Comparison of ENCODE assay signal across 1 cellular context in the genomic region with DNA sequence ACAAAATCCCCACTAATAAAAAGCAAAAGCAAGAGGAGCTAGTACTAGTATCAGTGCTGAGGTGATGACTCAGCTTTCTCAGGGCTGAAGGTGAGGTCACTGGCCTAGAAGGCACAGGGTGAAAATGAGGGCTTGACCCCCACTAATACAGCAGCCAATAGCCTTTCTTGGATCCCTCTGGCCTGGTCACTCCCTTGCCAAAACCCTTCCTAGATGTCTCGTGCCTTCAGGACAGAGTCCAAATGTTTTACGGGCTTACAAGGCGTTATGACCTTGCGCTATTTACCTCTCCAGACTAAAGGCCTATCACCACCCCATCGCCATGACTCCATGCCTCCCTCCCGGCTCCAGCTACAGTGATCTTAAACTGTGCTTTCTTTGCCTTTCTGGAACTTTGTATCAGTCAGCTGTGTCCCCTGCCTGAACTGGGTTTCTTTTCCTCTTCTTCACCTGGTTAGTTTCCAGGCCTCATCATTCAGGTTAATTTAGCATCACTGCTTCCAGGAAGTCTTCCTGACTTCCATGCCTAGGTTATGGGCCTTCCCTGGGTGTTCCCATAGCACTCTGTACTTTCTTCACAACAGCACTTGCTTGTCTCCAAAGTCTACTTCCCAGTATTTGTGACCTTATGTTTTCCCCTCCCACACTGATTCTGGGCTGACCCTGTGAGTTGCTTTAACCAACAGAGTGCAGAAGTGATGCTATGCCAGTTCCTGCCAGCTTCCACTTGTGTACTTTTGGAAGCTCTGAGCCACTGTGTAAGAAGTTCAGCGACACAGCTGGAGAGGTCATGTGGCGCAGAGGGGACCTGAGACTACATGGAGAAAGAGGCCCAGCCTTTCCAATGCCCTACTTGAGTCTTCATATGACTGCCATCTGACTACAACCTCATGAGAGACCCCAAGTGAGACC.
TF ChIP-seq lines count a peak whose summit lies in the region.

No MANE protein-coding gene starts in this region.

TF ChIP-seq in K562, 482 proteins besides CTCF, POLR2A, EP300 and RAD21 (continues in another document):
- TF ChIP-seq, protein P1, sequence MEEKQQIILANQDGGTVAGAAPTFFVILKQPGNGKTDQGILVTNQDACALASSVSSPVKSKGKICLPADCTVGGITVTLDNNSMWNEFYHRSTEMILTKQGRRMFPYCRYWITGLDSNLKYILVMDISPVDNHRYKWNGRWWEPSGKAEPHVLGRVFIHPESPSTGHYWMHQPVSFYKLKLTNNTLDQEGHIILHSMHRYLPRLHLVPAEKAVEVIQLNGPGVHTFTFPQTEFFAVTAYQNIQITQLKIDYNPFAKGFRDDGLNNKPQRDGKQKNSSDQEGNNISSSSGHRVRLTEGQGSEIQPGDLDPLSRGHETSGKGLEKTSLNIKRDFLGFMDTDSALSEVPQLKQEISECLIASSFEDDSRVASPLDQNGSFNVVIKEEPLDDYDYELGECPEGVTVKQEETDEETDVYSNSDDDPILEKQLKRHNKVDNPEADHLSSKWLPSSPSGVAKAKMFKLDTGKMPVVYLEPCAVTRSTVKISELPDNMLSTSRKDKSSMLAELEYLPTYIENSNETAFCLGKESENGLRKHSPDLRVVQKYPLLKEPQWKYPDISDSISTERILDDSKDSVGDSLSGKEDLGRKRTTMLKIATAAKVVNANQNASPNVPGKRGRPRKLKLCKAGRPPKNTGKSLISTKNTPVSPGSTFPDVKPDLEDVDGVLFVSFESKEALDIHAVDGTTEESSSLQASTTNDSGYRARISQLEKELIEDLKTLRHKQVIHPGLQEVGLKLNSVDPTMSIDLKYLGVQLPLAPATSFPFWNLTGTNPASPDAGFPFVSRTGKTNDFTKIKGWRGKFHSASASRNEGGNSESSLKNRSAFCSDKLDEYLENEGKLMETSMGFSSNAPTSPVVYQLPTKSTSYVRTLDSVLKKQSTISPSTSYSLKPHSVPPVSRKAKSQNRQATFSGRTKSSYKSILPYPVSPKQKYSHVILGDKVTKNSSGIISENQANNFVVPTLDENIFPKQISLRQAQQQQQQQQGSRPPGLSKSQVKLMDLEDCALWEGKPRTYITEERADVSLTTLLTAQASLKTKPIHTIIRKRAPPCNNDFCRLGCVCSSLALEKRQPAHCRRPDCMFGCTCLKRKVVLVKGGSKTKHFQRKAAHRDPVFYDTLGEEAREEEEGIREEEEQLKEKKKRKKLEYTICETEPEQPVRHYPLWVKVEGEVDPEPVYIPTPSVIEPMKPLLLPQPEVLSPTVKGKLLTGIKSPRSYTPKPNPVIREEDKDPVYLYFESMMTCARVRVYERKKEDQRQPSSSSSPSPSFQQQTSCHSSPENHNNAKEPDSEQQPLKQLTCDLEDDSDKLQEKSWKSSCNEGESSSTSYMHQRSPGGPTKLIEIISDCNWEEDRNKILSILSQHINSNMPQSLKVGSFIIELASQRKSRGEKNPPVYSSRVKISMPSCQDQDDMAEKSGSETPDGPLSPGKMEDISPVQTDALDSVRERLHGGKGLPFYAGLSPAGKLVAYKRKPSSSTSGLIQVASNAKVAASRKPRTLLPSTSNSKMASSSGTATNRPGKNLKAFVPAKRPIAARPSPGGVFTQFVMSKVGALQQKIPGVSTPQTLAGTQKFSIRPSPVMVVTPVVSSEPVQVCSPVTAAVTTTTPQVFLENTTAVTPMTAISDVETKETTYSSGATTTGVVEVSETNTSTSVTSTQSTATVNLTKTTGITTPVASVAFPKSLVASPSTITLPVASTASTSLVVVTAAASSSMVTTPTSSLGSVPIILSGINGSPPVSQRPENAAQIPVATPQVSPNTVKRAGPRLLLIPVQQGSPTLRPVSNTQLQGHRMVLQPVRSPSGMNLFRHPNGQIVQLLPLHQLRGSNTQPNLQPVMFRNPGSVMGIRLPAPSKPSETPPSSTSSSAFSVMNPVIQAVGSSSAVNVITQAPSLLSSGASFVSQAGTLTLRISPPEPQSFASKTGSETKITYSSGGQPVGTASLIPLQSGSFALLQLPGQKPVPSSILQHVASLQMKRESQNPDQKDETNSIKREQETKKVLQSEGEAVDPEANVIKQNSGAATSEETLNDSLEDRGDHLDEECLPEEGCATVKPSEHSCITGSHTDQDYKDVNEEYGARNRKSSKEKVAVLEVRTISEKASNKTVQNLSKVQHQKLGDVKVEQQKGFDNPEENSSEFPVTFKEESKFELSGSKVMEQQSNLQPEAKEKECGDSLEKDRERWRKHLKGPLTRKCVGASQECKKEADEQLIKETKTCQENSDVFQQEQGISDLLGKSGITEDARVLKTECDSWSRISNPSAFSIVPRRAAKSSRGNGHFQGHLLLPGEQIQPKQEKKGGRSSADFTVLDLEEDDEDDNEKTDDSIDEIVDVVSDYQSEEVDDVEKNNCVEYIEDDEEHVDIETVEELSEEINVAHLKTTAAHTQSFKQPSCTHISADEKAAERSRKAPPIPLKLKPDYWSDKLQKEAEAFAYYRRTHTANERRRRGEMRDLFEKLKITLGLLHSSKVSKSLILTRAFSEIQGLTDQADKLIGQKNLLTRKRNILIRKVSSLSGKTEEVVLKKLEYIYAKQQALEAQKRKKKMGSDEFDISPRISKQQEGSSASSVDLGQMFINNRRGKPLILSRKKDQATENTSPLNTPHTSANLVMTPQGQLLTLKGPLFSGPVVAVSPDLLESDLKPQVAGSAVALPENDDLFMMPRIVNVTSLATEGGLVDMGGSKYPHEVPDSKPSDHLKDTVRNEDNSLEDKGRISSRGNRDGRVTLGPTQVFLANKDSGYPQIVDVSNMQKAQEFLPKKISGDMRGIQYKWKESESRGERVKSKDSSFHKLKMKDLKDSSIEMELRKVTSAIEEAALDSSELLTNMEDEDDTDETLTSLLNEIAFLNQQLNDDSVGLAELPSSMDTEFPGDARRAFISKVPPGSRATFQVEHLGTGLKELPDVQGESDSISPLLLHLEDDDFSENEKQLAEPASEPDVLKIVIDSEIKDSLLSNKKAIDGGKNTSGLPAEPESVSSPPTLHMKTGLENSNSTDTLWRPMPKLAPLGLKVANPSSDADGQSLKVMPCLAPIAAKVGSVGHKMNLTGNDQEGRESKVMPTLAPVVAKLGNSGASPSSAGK (IDR thresholded peaks at IDR 0.05) = peak; percentile 51; the same call in 1 of the 2 replicates
- TF ChIP-seq, protein P2, sequence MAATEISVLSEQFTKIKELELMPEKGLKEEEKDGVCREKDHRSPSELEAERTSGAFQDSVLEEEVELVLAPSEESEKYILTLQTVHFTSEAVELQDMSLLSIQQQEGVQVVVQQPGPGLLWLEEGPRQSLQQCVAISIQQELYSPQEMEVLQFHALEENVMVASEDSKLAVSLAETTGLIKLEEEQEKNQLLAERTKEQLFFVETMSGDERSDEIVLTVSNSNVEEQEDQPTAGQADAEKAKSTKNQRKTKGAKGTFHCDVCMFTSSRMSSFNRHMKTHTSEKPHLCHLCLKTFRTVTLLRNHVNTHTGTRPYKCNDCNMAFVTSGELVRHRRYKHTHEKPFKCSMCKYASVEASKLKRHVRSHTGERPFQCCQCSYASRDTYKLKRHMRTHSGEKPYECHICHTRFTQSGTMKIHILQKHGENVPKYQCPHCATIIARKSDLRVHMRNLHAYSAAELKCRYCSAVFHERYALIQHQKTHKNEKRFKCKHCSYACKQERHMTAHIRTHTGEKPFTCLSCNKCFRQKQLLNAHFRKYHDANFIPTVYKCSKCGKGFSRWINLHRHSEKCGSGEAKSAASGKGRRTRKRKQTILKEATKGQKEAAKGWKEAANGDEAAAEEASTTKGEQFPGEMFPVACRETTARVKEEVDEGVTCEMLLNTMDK (IDR thresholded peaks at IDR 0.05; ENCODE audit: borderline replicate concordance, insufficient read depth, low read depth, low read length, poor library complexity, severe bottlenecking) = no peak
- TF ChIP-seq, protein P3, sequence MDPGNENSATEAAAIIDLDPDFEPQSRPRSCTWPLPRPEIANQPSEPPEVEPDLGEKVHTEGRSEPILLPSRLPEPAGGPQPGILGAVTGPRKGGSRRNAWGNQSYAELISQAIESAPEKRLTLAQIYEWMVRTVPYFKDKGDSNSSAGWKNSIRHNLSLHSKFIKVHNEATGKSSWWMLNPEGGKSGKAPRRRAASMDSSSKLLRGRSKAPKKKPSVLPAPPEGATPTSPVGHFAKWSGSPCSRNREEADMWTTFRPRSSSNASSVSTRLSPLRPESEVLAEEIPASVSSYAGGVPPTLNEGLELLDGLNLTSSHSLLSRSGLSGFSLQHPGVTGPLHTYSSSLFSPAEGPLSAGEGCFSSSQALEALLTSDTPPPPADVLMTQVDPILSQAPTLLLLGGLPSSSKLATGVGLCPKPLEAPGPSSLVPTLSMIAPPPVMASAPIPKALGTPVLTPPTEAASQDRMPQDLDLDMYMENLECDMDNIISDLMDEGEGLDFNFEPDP (CRISPR knock-in tag; IDR thresholded peaks at IDR 0.05) = no peak
- TF ChIP-seq, protein P4, sequence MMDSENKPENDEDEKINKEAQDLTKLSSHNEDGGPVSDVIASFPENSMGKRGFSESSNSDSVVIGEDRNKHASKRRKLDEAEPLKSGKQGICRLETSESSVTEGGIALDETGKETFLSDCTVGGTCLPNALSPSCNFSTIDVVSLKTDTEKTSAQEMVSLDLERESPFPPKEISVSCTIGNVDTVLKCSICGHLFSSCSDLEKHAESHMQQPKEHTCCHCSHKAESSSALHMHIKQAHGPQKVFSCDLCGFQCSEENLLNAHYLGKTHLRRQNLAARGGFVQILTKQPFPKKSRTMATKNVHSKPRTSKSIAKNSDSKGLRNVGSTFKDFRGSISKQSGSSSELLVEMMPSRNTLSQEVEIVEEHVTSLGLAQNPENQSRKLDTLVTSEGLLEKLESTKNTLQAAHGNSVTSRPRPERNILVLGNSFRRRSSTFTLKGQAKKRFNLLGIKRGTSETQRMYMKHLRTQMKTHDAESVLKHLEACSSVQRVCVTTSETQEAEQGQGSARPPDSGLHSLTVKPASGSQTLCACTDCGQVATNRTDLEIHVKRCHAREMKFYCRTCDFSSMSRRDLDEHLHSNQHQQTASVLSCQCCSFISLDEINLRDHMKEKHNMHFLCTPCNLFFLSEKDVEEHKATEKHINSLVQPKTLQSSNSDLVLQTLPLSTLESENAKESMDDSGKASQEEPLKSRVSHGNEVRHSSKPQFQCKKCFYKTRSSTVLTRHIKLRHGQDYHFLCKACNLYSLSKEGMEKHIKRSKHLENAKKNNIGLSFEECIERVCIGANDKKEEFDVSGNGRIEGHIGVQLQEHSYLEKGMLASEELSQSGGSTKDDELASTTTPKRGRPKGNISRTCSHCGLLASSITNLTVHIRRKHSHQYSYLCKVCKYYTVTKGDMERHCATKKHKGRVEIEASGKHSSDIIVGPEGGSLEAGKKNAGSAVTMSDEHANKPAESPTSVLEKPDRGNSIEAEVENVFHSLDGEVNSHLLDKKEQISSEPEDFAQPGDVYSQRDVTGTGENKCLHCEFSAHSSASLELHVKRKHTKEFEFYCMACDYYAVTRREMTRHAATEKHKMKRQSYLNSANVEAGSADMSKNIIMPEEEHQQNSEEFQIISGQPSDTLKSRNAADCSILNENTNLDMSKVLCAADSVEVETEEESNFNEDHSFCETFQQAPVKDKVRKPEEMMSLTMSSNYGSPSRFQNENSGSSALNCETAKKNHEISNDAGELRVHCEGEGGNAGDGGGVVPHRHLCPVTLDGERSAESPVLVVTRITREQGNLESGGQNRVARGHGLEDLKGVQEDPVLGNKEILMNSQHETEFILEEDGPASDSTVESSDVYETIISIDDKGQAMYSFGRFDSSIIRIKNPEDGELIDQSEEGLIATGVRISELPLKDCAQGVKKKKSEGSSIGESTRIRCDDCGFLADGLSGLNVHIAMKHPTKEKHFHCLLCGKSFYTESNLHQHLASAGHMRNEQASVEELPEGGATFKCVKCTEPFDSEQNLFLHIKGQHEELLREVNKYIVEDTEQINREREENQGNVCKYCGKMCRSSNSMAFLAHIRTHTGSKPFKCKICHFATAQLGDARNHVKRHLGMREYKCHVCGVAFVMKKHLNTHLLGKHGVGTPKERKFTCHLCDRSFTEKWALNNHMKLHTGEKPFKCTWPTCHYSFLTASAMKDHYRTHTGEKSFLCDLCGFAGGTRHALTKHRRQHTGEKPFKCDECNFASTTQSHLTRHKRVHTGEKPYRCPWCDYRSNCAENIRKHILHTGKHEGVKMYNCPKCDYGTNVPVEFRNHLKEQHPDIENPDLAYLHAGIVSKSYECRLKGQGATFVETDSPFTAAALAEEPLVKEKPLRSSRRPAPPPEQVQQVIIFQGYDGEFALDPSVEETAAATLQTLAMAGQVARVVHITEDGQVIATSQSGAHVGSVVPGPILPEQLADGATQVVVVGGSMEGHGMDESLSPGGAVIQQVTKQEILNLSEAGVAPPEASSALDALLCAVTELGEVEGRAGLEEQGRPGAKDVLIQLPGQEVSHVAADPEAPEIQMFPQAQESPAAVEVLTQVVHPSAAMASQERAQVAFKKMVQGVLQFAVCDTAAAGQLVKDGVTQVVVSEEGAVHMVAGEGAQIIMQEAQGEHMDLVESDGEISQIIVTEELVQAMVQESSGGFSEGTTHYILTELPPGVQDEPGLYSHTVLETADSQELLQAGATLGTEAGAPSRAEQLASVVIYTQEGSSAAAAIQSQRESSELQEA (IDR thresholded peaks at IDR 0.05; ENCODE audit: low read depth) = 0 out of 2 replicates have a peak, but pooled peaks have one; percentile 9
- TF ChIP-seq ATF1 (CRISPR knock-in tag; IDR thresholded peaks at IDR 0.05) (no peak), ATF1 (tag; IDR thresholded peaks at IDR 0.05) (peak; percentile 36), SMAD2 (IDR thresholded peaks at IDR 0.05; ENCODE audit: low read depth, low read length) (no peak), RFX5 (IDR thresholded peaks at IDR 0.05; ENCODE audit: low read depth, low read length) (no peak), L3MBTL2 (IDR thresholded peaks at IDR 0.05) (peak; percentile 69), SMARCA5 (IDR thresholded peaks at IDR 0.05) (0 out of 2 replicates have a peak, but pooled peaks have one; percentile 24), ZNF12 (CRISPR knock-in tag; IDR thresholded peaks at IDR 0.05) (peak; percentile 77), RBM25 (IDR thresholded peaks at IDR 0.05; ENCODE audit: low read depth, low read length, severe bottlenecking) (peak; percentile 13), ZNF174 (CRISPR knock-in tag; IDR thresholded peaks at IDR 0.05) (no peak), ZNF583 (CRISPR knock-in tag; IDR thresholded peaks at IDR 0.05) (0 out of 2 replicates have a peak, but pooled peaks have one; percentile 43), RFX7 (CRISPR knock-in tag; IDR thresholded peaks at IDR 0.05) (no peak), IRF2 (CRISPR knock-in tag; IDR thresholded peaks at IDR 0.05) (no peak), ZFP36 (IDR thresholded peaks at IDR 0.05; ENCODE audit: low read depth, low read length, partially characterized antibody) (peak; percentile 83), ATF7 (IDR thresholded peaks at IDR 0.05) (peak; percentile 90), HOXB6 (CRISPR knock-in tag; IDR thresholded peaks at IDR 0.05; ENCODE audit: borderline replicate concordance) (no peak)
- TF ChIP-seq, protein P5, sequence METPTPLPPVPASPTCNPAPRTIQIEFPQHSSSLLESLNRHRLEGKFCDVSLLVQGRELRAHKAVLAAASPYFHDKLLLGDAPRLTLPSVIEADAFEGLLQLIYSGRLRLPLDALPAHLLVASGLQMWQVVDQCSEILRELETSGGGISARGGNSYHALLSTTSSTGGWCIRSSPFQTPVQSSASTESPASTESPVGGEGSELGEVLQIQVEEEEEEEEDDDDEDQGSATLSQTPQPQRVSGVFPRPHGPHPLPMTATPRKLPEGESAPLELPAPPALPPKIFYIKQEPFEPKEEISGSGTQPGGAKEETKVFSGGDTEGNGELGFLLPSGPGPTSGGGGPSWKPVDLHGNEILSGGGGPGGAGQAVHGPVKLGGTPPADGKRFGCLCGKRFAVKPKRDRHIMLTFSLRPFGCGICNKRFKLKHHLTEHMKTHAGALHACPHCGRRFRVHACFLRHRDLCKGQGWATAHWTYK (CRISPR knock-in tag; IDR thresholded peaks at IDR 0.05) = 0 out of 2 replicates have a peak, but pooled peaks have one; percentile 54
- TF ChIP-seq, protein P6, sequence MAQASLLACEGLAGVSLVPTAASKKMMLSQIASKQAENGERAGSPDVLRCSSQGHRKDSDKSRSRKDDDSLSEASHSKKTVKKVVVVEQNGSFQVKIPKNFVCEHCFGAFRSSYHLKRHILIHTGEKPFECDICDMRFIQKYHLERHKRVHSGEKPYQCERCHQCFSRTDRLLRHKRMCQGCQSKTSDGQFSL (CRISPR knock-in tag; IDR thresholded peaks at IDR 0.05) = no peak
- TF ChIP-seq, protein P6 (tag; IDR thresholded peaks at IDR 0.05) = 0 out of 4 replicates have a peak, but pooled peaks of 1 of the 2 experiments have one; percentile 46
